Comparison of ENCODE assay signal across 8 cellular contexts in genomic region chr1:8817413-8818324, GRCh38. TPM values are rescaled to one million over a fixed set of nuclear protein-coding genes. Genes with fewer than 3 reads are reported as not detected.
DNase-seq lines count a peak whose midpoint lies in the region; ATAC-seq, FAIRE-seq and TF ChIP-seq lines count a peak whose summit lies in the region.

Gene RERE, minus strand, starts transcription at chr1:8817640.

- peaks cover 0 to 6% of the 10 kb centered on the region in 2 donors for H3K4me1 ChIP-seq in ascending aorta

- peak; percentile 100 for DNase-seq in GM18507 (ENCODE audit: extremely low spot score, insufficient read length, low read depth)
- peak; percentile 79 to 93 for DNase-seq in NCI-H1930 (lab: John Stamatoyannopoulos, UW)
- DNase-seq in T-helper 22 cell (ENCODE audit: low read depth) = peak; percentile 91
- peak; percentile 76 to 96 for DNase-seq in ascending aorta (ENCODE audit: low spot score in 2 of 2)
- peak; percentile 99 for DNase-seq in hepatic stellate cell (ENCODE audit: low spot score)
- DNase-seq in retina = peak; percentile 99
- no peak for DNase-seq in cortex of kidney (lab: John Stamatoyannopoulos, UW)

- H3K27ac ChIP-seq in ascending aorta = peak within 1 kb of the TSS; percentile 83 to 96

- intact Hi-C loops in ascending aorta (cut with DNase I) = loop anchor here (2.0 kb wide), 1 partner anchor 31 kb away; no protein-coding TSS in a partner anchor

- peak within 1 kb of the TSS; percentile 60 to 98 for H3K4me3 ChIP-seq in ascending aorta

- ATAC-seq in HG02943 (IDR thresholded peaks at IDR 0.05; ENCODE audit: low read depth, unreplicated experiment) = peak; percentile 88

- H3K36me3 ChIP-seq in ascending aorta = no peaks in the 10 kb centered on the region

- peak; percentile 80 for FAIRE-seq in GM18507 (lab: Jason Lieb, UNC)

- no peaks in the 10 kb centered on the region for H3K27me3 ChIP-seq in ascending aorta

- H3K9me3 ChIP-seq in ascending aorta = no peaks in the 10 kb centered on the region

- TF ChIP-seq CTCF in ascending aorta (IDR thresholded peaks at IDR 0.05) = peak in 1 of 3 experiments; percentile 7

RNA-seq across cellular contexts. Expression of gene RERE, which starts in this region (rescaled TPM):
- 64.6 TPM for total RNA-seq in ascending aorta
